Comparison of ENCODE assay signal across 23 cellular contexts in genomic region chr17:60857521-60857920, GRCh38.
"Had no signal": no experiment of that assay in that cellular context is flagged by ENCODE, and none has a peak within 500 bp of the region (broad histone marks: within the 10 kb centered on the region; RNA-seq: fewer than 3 reads in every experiment).

No MANE protein-coding gene starts in this region.

- H3K4me3 ChIP-seq: esophagus muscularis mucosa, gastrocnemius medialis, pancreas, prostate gland, spleen, testis, transverse colon had no signal

- H3K27ac ChIP-seq: epithelial cell of prostate, esophagus muscularis mucosa, gastrocnemius medialis, pancreas, prostate gland, spleen, testis, transverse colon had no signal

- ATAC-seq: gastrocnemius medialis; left cardiac atrium; left ventricle myocardium superior; natural killer cell; pancreas; sciatic nerve; stimulated activated memory B cell treated with anti-CD40 and anti-IgM and Interleukin-4, amounts not matched to agents 10 μg/mL and 1 μg/mL and 100 μg/mL, for 72 hours had no signal

- H3K36me3 ChIP-seq: esophagus muscularis mucosa, gastrocnemius medialis, pancreas, prostate gland, spleen, transverse colon had no signal

- H3K4me1 ChIP-seq: pancreas, prostate gland, spleen, testis, transverse colon had no signal

- H3K9me3 ChIP-seq: esophagus muscularis mucosa, gastrocnemius medialis, pancreas, prostate gland, testis, transverse colon had no signal

- H3K27me3 ChIP-seq: dorsolateral prefrontal cortex, esophagus muscularis mucosa, gastrocnemius medialis, pancreas, spleen, testis, transverse colon had no signal

- DNase-seq: cortex of kidney; effector memory CD4-positive, alpha-beta T cell; gastrocnemius medialis; glutamatergic neuron; immature natural killer cell; kidney; left cardiac atrium; left ventricle myocardium superior; natural killer cell; occipital lobe; pancreas; spleen; stimulated activated CD4-positive, alpha-beta T cell treated with anti-CD3 and anti-CD28 coated beads, Interleukin-15, amount 100 ng/mL, for 24 hours; stimulated activated CD4-positive, alpha-beta T cell treated with anti-CD3 and anti-CD28 coated beads, Interleukin-1b, Interleukin-23, amount 100 ng/mL, for 48 hours; stimulated activated CD4-positive, alpha-beta T cell treated with anti-CD3 and anti-CD28 coated beads, Interleukin-4, amount 100 ng/mL, for 24 hours; testis; transverse colon had no signal
